Comparison of ENCODE assay signal across 11 cellular contexts in genomic region chr6:44855562-44856494, GRCh38.
DNase-seq lines count a peak whose midpoint lies in the region; ATAC-seq, FAIRE-seq and TF ChIP-seq lines count a peak whose summit lies in the region.
"Had no signal": no experiment of that assay in that cellular context is flagged by ENCODE, and none has a peak within 500 bp of the region (broad histone marks: within the 10 kb centered on the region; RNA-seq: fewer than 3 reads in every experiment).

No MANE protein-coding gene starts in this region.

- no peak for ATAC-seq in GM21367 (IDR thresholded peaks at IDR 0.05; ENCODE audit: unreplicated experiment)
- ATAC-seq: CD8-positive, alpha-beta T cell had no signal

- no peaks in the 10 kb centered on the region for H3K9me3 ChIP-seq in stomach
- H3K9me3 ChIP-seq in WERI-Rb-1 (ENCODE audit: severe bottlenecking): peaks cover 4% of the 10 kb centered on the region

- H3K4me3 Mint-ChIP-seq in brain: peak overlapping the region in 1 of 5 experiments; percentile 34
- H3K4me3 Mint-ChIP-seq: CD8-positive, alpha-beta T cell had no signal

- H3K27ac ChIP-seq in stomach (no peak overlapping the region), WERI-Rb-1 (no peak overlapping the region)

- peaks cover 66% of the 10 kb centered on the region for H3K4me1 Mint-ChIP-seq in brain

- intact Hi-C loops in stomach (cut with DNase I; ENCODE audit: low total_unique reads): no loop called here

- H3K27ac Mint-ChIP-seq in brain: peak overlapping the region in 3 of 5 experiments; percentile 10 to 84 (median 16)

- no peak overlapping the region for H3K4me3 ChIP-seq in AG09309 (ENCODE audit: control insufficient read depth, low read depth, low read length)
- H3K4me3 ChIP-seq in stomach: no peak overlapping the region
- H3K4me3 ChIP-seq in WERI-Rb-1 (ENCODE audit: low read depth, low read length): no peak overlapping the region

- 67 to 78% (median 75%) methylated on average over 7 of the region's 7 CpGs for WGBS in stomach, 5 donors

- H3K9me3 Mint-ChIP-seq in brain: no peaks in the 10 kb centered on the region
- H3K9me3 Mint-ChIP-seq: CD8-positive, alpha-beta T cell had no signal

- TF ChIP-seq EP300 in stomach (IDR thresholded peaks at IDR 0.05): no peak

- TF ChIP-seq POLR2A in stomach (IDR thresholded peaks at IDR 0.05): no peak

- H3K27me3 ChIP-seq in stomach: no peaks in the 10 kb centered on the region
- no peaks in the 10 kb centered on the region for H3K27me3 ChIP-seq in WERI-Rb-1 (ENCODE audit: insufficient read depth, low read depth, severe bottlenecking)

- TF ChIP-seq CTCF in AG09309 (IDR thresholded peaks at IDR 0.05; ENCODE audit: control insufficient read depth, insufficient read depth, low read depth, low read length, missing control alignments) (no peak), brain (conservative IDR thresholded peaks at IDR 0.05) (no peak), stomach (IDR thresholded peaks at IDR 0.05) (no peak), WERI-Rb-1 (IDR thresholded peaks at IDR 0.05; ENCODE audit: low read depth, low read length) (no peak)

- peaks cover 4% of the 10 kb centered on the region for H3K27me3 Mint-ChIP-seq in brain
- H3K27me3 Mint-ChIP-seq: naive thymus-derived CD4-positive, alpha-beta T cell had no signal

- H3K4me1 ChIP-seq in stomach: peaks cover 0 to 10% (median 3%) of the 10 kb centered on the region in 4 donors

- peak; percentile 21 for FAIRE-seq in GM19239 (lab: Jason Lieb, UNC)

- H3K36me3 ChIP-seq in stomach (no peaks in the 10 kb centered on the region), WERI-Rb-1 (no peaks in the 10 kb centered on the region)

- no peaks in the 10 kb centered on the region for H3K36me3 Mint-ChIP-seq in brain

- DNase-seq in AG09309 (ENCODE audit: low read depth) (peak; percentile 48), GM19239 (ENCODE audit: insufficient read length, low spot score) (no peak), kidney tubule cell (ENCODE audit: low spot score) (peak; percentile 17), stomach (no peak), WERI-Rb-1 (no peak), NCI-H774 (lab: John Stamatoyannopoulos, UW) (no peak)
- DNase-seq: activated CD8-positive, alpha-beta memory T cell treated with anti-CD3 and anti-CD28 coated beads, Interleukin-2, amount 50 U/mL, for 48 hours; CD8-positive, alpha-beta T cell; naive thymus-derived CD4-positive, alpha-beta T cell had no signal

Comparison
In these comparisons a context has a peak if more than half of its experiments do, and no peak if none do; other contexts are left out.
1. DNase-seq: peak in AG09309 (single experiment) and kidney tubule cell (single experiment); none in GM19239 (single experiment), stomach (single experiment), WERI-Rb-1 (single experiment) and NCI-H774 (single experiment).